In genomic region chr3:4938583-4938982, GRCh38 we compare ENCODE assay signal across 23 cellular contexts. TPM values are rescaled to one million over a fixed set of nuclear protein-coding genes. Genes with fewer than 3 reads are reported as not detected.
A peak's percentile ranks its signal among the peaks of the same experiment; 100 is the strongest.
DNase-seq lines count a peak whose midpoint lies in the region; ATAC-seq, FAIRE-seq and TF ChIP-seq lines count a peak whose summit lies in the region.
"Had no signal": no experiment of that assay in that cellular context is flagged by ENCODE, and none has a peak within 500 bp of the region (broad histone marks: within the 10 kb centered on the region; RNA-seq: fewer than 3 reads in every experiment).

No MANE protein-coding gene starts in this region.

- H2AFZ ChIP-seq in PC-3 (ENCODE audit: low read length), result no peak overlapping the region
- H2AFZ ChIP-seq: GM23338 had no signal

- no TSS peak for BruUV-seq in PC-3 (replicated peaks; lab: Mats Ljungman, UMichigan)

- TF ChIP-seq POLR2A in GM12892 (IDR thresholded peaks at IDR 0.05; ENCODE audit: low read depth, low read length), result no peak

- H3K4me1 Mint-ChIP-seq in HFFc6 (ENCODE audit: low read depth), result peaks cover 28% of the 10 kb centered on the region
- peaks cover 13 to 20% of the 10 kb centered on the region in 2 donors for H3K4me1 Mint-ChIP-seq in stimulated activated naive B cell treated with anti-CD40 and anti-IgM and Interleukin-4, amounts not matched to agents 10 μg/mL and 1 μg/mL and 100 μg/mL, for 72 hours
- peaks cover 32% of the 10 kb centered on the region for H3K4me1 Mint-ChIP-seq in activated T-helper 1 cell treated with anti-CD3 and anti-CD28 coated beads, Interleukin-12 subunit alpha, Interleukin-12 subunit beta, Interleukin-2, Interleukin-4 antibody, amounts not matched to agents 30 ng/mL and 10 ng/mL and 1 ng/mL, durations not matched to agents 14 hours and 24 hours and 36 hours (ENCODE audit: low read depth)
- H3K4me1 Mint-ChIP-seq: CD14-positive monocyte, GM23338 had no signal

- H3K9me3 Mint-ChIP-seq in HFFc6, result no peaks in the 10 kb centered on the region
- H3K9me3 Mint-ChIP-seq in stimulated activated naive B cell treated with anti-CD40 and anti-IgM and Interleukin-4, amounts not matched to agents 10 μg/mL and 1 μg/mL and 100 μg/mL, for 72 hours, result no peaks in the 10 kb centered on the region
- H3K9me3 Mint-ChIP-seq in activated T-helper 1 cell treated with anti-CD3 and anti-CD28 coated beads, Interleukin-12 subunit alpha, Interleukin-12 subunit beta, Interleukin-2, Interleukin-4 antibody, amounts not matched to agents 30 ng/mL and 10 ng/mL and 1 ng/mL, durations not matched to agents 14 hours and 24 hours and 36 hours, result peaks cover 20% of the 10 kb centered on the region
- H3K9me3 Mint-ChIP-seq: CD4-positive, alpha-beta T cell; CD8-positive, alpha-beta memory T cell; GM23338 had no signal

- H3K4me1 ChIP-seq in PC-3 (ENCODE audit: insufficient read depth, low read length), result peaks cover 20% of the 10 kb centered on the region
- H3K4me1 ChIP-seq: A549; BE2C; BLaER1 treated with 17β-estradiol and CSF1 and Interleukin-3, amounts not matched to agents 10 nM and 100 nM; HAP-1 had no signal

- ATAC-seq in PC-3, result no peak; the same call in 1 of the 2 replicates
- peak; percentile 53 to 65 for ATAC-seq in stimulated activated naive B cell treated with anti-CD40 and anti-IgM and Interleukin-4, amounts not matched to agents 10 μg/mL and 1 μg/mL and 100 μg/mL, for 72 hours (replicated peaks)
- no peak for ATAC-seq in GM21515 (IDR thresholded peaks at IDR 0.05; ENCODE audit: unreplicated experiment)
- ATAC-seq in GM18517 (IDR thresholded peaks at IDR 0.05; ENCODE audit: unreplicated experiment), result no peak
- ATAC-seq: A549, GM23338 had no signal

- no peak for TF ChIP-seq CTCF in HFFc6 (IDR thresholded peaks at IDR 0.05)
- no peak for TF ChIP-seq CTCF in PC-3 (conservative IDR thresholded peaks at IDR 0.05; ENCODE audit: low read depth, low read length)

- intact Hi-C loops in PC-3 (cut with micrococcal nuclease), result no loop called here
- intact Hi-C loops in activated T-helper 1 cell treated with anti-CD3 and anti-CD28 coated beads, Interleukin-12 subunit alpha, Interleukin-12 subunit beta, Interleukin-2, Interleukin-4 antibody, amounts not matched to agents 30 ng/mL and 10 ng/mL and 1 ng/mL, durations not matched to agents 14 hours and 24 hours and 36 hours (cut with micrococcal nuclease), result no loop called here

- H3K79me2 ChIP-seq in PC-3 (ENCODE audit: low read length), result no peaks in the 10 kb centered on the region

- no peaks in the 10 kb centered on the region for H3K36me3 ChIP-seq in PC-3 (ENCODE audit: low read depth, low read length)
- H3K36me3 ChIP-seq: BE2C; BLaER1 treated with 17β-estradiol and CSF1 and Interleukin-3, amounts not matched to agents 10 nM and 100 nM; HAP-1 had no signal

- H3K9me3 ChIP-seq in PC-3 (ENCODE audit: low read length), result no peaks in the 10 kb centered on the region
- H3K9me3 ChIP-seq: A549; BE2C; BLaER1 treated with 17β-estradiol and CSF1 and Interleukin-3, amounts not matched to agents 10 nM and 100 nM; HAP-1 had no signal

- POLR2A ChIA-PET in PC-3 (lab: Charles Lee; ENCODE audit: unreplicated experiment), result interaction anchor here (0.7 kb wide), 1 partner anchor 20 kb away, joined by 26 read pairs; no protein-coding TSS in a partner anchor

- H3K9ac ChIP-seq in PC-3 (ENCODE audit: low read length), result no peak overlapping the region; the same call in 1 of the 2 replicates
- H3K9ac ChIP-seq: BLaER1 treated with 17β-estradiol and CSF1 and Interleukin-3, amounts not matched to agents 10 nM and 100 nM had no signal

- H3K27ac ChIP-seq in PC-3 (ENCODE audit: low read length), result peak overlapping the region; percentile 60
- H3K27ac ChIP-seq: A549; BLaER1 treated with 17β-estradiol and CSF1 and Interleukin-3, amounts not matched to agents 10 nM and 100 nM had no signal

- H3K27me3 Mint-ChIP-seq in HFFc6 (ENCODE audit: insufficient read depth), result peaks cover 2% of the 10 kb centered on the region; the same call in 1 of the 2 replicates
- no peaks in the 10 kb centered on the region for H3K27me3 Mint-ChIP-seq in stimulated activated naive B cell treated with anti-CD40 and anti-IgM and Interleukin-4, amounts not matched to agents 10 μg/mL and 1 μg/mL and 100 μg/mL, for 72 hours
- H3K27me3 Mint-ChIP-seq in activated T-helper 1 cell treated with anti-CD3 and anti-CD28 coated beads, Interleukin-12 subunit alpha, Interleukin-12 subunit beta, Interleukin-2, Interleukin-4 antibody, amounts not matched to agents 30 ng/mL and 10 ng/mL and 1 ng/mL, durations not matched to agents 14 hours and 24 hours and 36 hours (ENCODE audit: insufficient read depth), result no peaks in the 10 kb centered on the region
- H3K27me3 Mint-ChIP-seq: CD4-positive, alpha-beta T cell; CD8-positive, alpha-beta memory T cell had no signal

- no peaks in the 10 kb centered on the region for H4K20me1 ChIP-seq in PC-3 (ENCODE audit: low read length)
- H4K20me1 ChIP-seq: BLaER1 treated with 17β-estradiol and CSF1 and Interleukin-3, amounts not matched to agents 10 nM and 100 nM had no signal

- no peak overlapping the region for H3K4me3 ChIP-seq in PC-3 (ENCODE audit: low read length)
- H3K4me3 ChIP-seq: A549; BLaER1 treated with 17β-estradiol and CSF1 and Interleukin-3, amounts not matched to agents 10 nM and 100 nM; GM23338; HAP-1 had no signal

- H3K27me3 ChIP-seq in PC-3 (ENCODE audit: low read length), result no peaks in the 10 kb centered on the region
- H3K27me3 ChIP-seq: BE2C; BLaER1 treated with 17β-estradiol and CSF1 and Interleukin-3, amounts not matched to agents 10 nM and 100 nM had no signal

- DNase-seq in GM12892 (ENCODE audit: insufficient read length), result no peak
- no peak for DNase-seq in HFFc6
- no peak for DNase-seq in PC-3
- no peak for DNase-seq in stimulated activated naive B cell treated with anti-CD40 and anti-IgM and Interleukin-4, amounts not matched to agents 10 μg/mL and 1 μg/mL and 100 μg/mL, for 72 hours
- no peak for DNase-seq in activated T-helper 1 cell treated with anti-CD3 and anti-CD28 coated beads, Interleukin-12 subunit alpha, Interleukin-12 subunit beta, Interleukin-2, Interleukin-4 antibody, amounts not matched to agents 30 ng/mL and 10 ng/mL and 1 ng/mL, durations not matched to agents 14 hours and 24 hours and 36 hours (ENCODE audit: low spot score)
- DNase-seq: 8988T; ACHN; AML-193; BE2C; CD4-positive, alpha-beta T cell; CD8-positive, alpha-beta memory T cell; DMS53; DMS79 treated with DMSO at 0.1 percent for 48 hours; GF-D8 had no signal

- H3K36me3 Mint-ChIP-seq in HFFc6 (ENCODE audit: low read depth), result peaks cover 5% of the 10 kb centered on the region; the same call in 1 of the 2 replicates
- H3K36me3 Mint-ChIP-seq in stimulated activated naive B cell treated with anti-CD40 and anti-IgM and Interleukin-4, amounts not matched to agents 10 μg/mL and 1 μg/mL and 100 μg/mL, for 72 hours, result no peaks in the 10 kb centered on the region
- H3K36me3 Mint-ChIP-seq in activated T-helper 1 cell treated with anti-CD3 and anti-CD28 coated beads, Interleukin-12 subunit alpha, Interleukin-12 subunit beta, Interleukin-2, Interleukin-4 antibody, amounts not matched to agents 30 ng/mL and 10 ng/mL and 1 ng/mL, durations not matched to agents 14 hours and 24 hours and 36 hours (ENCODE audit: low read depth), result peaks cover 14% of the 10 kb centered on the region
- H3K36me3 Mint-ChIP-seq: CD14-positive monocyte; CD8-positive, alpha-beta memory T cell had no signal

- H3K4me2 ChIP-seq in PC-3 (ENCODE audit: low read length), result no peak overlapping the region
- H3K4me2 ChIP-seq: A549; BLaER1 treated with 17β-estradiol and CSF1 and Interleukin-3, amounts not matched to agents 10 nM and 100 nM; GM23338 had no signal

- CTCF ChIA-PET in PC-3 (lab: Charles Lee), result no interaction called here

- H3K9me2 ChIP-seq in PC-3 (replicated peaks; ENCODE audit: low read length), result 0 out of 2 replicates have a peak, but pooled peaks cover 3% of the 10 kb centered on the region

- H3K27ac Mint-ChIP-seq in HFFc6, result peak overlapping the region; percentile 49; the same call in 1 of the 2 replicates
- no peak overlapping the region for H3K27ac Mint-ChIP-seq in stimulated activated naive B cell treated with anti-CD40 and anti-IgM and Interleukin-4, amounts not matched to agents 10 μg/mL and 1 μg/mL and 100 μg/mL, for 72 hours
- no peak overlapping the region for H3K27ac Mint-ChIP-seq in activated T-helper 1 cell treated with anti-CD3 and anti-CD28 coated beads, Interleukin-12 subunit alpha, Interleukin-12 subunit beta, Interleukin-2, Interleukin-4 antibody, amounts not matched to agents 30 ng/mL and 10 ng/mL and 1 ng/mL, durations not matched to agents 14 hours and 24 hours and 36 hours
- H3K27ac Mint-ChIP-seq: CD14-positive monocyte; CD4-positive, alpha-beta T cell; GM23338 had no signal

- no peak overlapping the region for H3K4me3 Mint-ChIP-seq in HFFc6
- H3K4me3 Mint-ChIP-seq in stimulated activated naive B cell treated with anti-CD40 and anti-IgM and Interleukin-4, amounts not matched to agents 10 μg/mL and 1 μg/mL and 100 μg/mL, for 72 hours, result no peak overlapping the region
- H3K4me3 Mint-ChIP-seq in activated T-helper 1 cell treated with anti-CD3 and anti-CD28 coated beads, Interleukin-12 subunit alpha, Interleukin-12 subunit beta, Interleukin-2, Interleukin-4 antibody, amounts not matched to agents 30 ng/mL and 10 ng/mL and 1 ng/mL, durations not matched to agents 14 hours and 24 hours and 36 hours, result no peak overlapping the region
- H3K4me3 Mint-ChIP-seq: CD14-positive monocyte; CD4-positive, alpha-beta T cell; CD8-positive, alpha-beta memory T cell; GM23338 had no signal

- no peaks in the 10 kb centered on the region for H3F3A ChIP-seq in PC-3 (ENCODE audit: low read length, unreplicated experiment)

- FAIRE-seq in GM12892 (lab: Jason Lieb, UNC), result peak; percentile 38
- FAIRE-seq: A549, GM12891, GM19239 had no signal

RNA-seq across cellular contexts. Expression of gene BHLHE40, which starts 40.7 kb away (rescaled TPM):
- polyA plus RNA-seq in GM12892 (2012; ENCODE audit: missing spikeins), result 117 TPM
- total RNA-seq in HFFc6 (2021; fragmentation: NEBNext Ultra II Directional; extraction: Animal tissue kit (Norgen Biotek cat#: 25700)), result 10 to 100 TPM; 10.2 to 11.8 (median 10.7) TPM
- total RNA-seq in PC-3 (2014; rRNA removed), result 255 and 256 TPM in 2 replicates
- total RNA-seq in activated T-helper 1 cell treated with anti-CD3 and anti-CD28 coated beads, Interleukin-12 subunit alpha, Interleukin-12 subunit beta, Interleukin-2, Interleukin-4 antibody, amounts not matched to agents 30 ng/mL and 10 ng/mL and 1 ng/mL, durations not matched to agents 14 hours and 24 hours and 36 hours, result 449 and 458 TPM in 2 replicates

Comparison
In these comparisons a context has a peak if more than half of its experiments do, and no peak if none do; other contexts are left out.
1. ATAC-seq: peak in stimulated activated naive B cell treated with anti-CD40 and anti-IgM and Interleukin-4, amounts not matched to agents 10 μg/mL and 1 μg/mL and 100 μg/mL, for 72 hours (2 of 2); none in PC-3 (single experiment), GM21515 (single experiment) and GM18517 (single experiment).
2. RNA of gene BHLHE40, which starts 40.7 kb away (total RNA-seq): 449 to 458 TPM in activated T-helper 1 cell treated with anti-CD3 and anti-CD28 coated beads, Interleukin-12 subunit alpha, Interleukin-12 subunit beta, Interleukin-2, Interleukin-4 antibody, amounts not matched to agents 30 ng/mL and 10 ng/mL and 1 ng/mL, durations not matched to agents 14 hours and 24 hours and 36 hours and 255 to 256 TPM in PC-3; 10.2 to 11.8 TPM in HFFc6; every median in the first group is over 10 times any median in the second.